Comparison of ENCODE assay signal across 9 cellular contexts in genomic region chr2:64283641-64284371, GRCh38.
DNase-seq lines count a peak whose midpoint lies in the region; ATAC-seq and TF ChIP-seq lines count a peak whose summit lies in the region.
"Had no signal": no experiment of that assay in that cellular context is flagged by ENCODE, and none has a peak within 500 bp of the region (broad histone marks: within the 10 kb centered on the region; RNA-seq: fewer than 3 reads in every experiment).

No MANE protein-coding gene starts in this region.

- peak; percentile 98 for ATAC-seq in activated CD8-positive, alpha-beta memory T cell treated with anti-CD3 and anti-CD28 coated beads, Interleukin-2, amount 10 ng/mL, durations not matched to agents 7 days and 5 days
- ATAC-seq in HG02840 (IDR thresholded peaks at IDR 0.05; ENCODE audit: low FRiP score, unreplicated experiment), result peak; percentile 84

- no peak overlapping the region for H3K9ac ChIP-seq in muscle layer of colon (ENCODE audit: low read length)

- DNase-seq in activated CD8-positive, alpha-beta memory T cell treated with anti-CD3 and anti-CD28 coated beads, Interleukin-2, amount 10 ng/mL, durations not matched to agents 7 days and 5 days, result peak; percentile 48
- no peak for DNase-seq in activated CD8-positive, alpha-beta memory T cell treated with anti-CD3 and anti-CD28 coated beads, Interleukin-2, amount 50 U/mL, for 48 hours
- peak; percentile 50 for DNase-seq in activated CD4-positive, alpha-beta T cell treated with anti-CD3 and anti-CD28 coated beads, Interleukin-2, amount 10 ng/mL, durations not matched to agents 7 days and 5 days
- no peak for DNase-seq in glutamatergic neuron
- DNase-seq in NCI-H526 treated with DMSO at 0.1 percent for 48 hours (lab: John Stamatoyannopoulos, UW), result no peak
- no peak for DNase-seq in head of caudate nucleus

- no peaks in the 10 kb centered on the region for H3K36me3 Mint-ChIP-seq in activated CD8-positive, alpha-beta memory T cell treated with anti-CD3 and anti-CD28 coated beads, Interleukin-2, amount 10 ng/mL, durations not matched to agents 7 days and 5 days
- no peaks in the 10 kb centered on the region for H3K36me3 Mint-ChIP-seq in activated CD4-positive, alpha-beta T cell treated with anti-CD3 and anti-CD28 coated beads, Interleukin-2, amount 10 ng/mL, durations not matched to agents 7 days and 5 days (ENCODE audit: low read depth)
- no peaks in the 10 kb centered on the region for H3K36me3 Mint-ChIP-seq in glutamatergic neuron (ENCODE audit: unreplicated experiment)

- no peaks in the 10 kb centered on the region for H3K9me3 Mint-ChIP-seq in activated CD8-positive, alpha-beta memory T cell treated with anti-CD3 and anti-CD28 coated beads, Interleukin-2, amount 10 ng/mL, durations not matched to agents 7 days and 5 days (ENCODE audit: low read depth)
- H3K9me3 Mint-ChIP-seq in activated CD4-positive, alpha-beta T cell treated with anti-CD3 and anti-CD28 coated beads, Interleukin-2, amount 10 ng/mL, durations not matched to agents 7 days and 5 days, result no peaks in the 10 kb centered on the region
- peaks cover 1% of the 10 kb centered on the region for H3K9me3 Mint-ChIP-seq in glutamatergic neuron (ENCODE audit: unreplicated experiment)

- TF ChIP-seq CTCF in glutamatergic neuron (IDR thresholded peaks at IDR 0.05; ENCODE audit: partially characterized antibody, unreplicated experiment), result no peak

- POLR2A ChIA-PET in activated CD4-positive, alpha-beta T cell treated with anti-CD3 and anti-CD28 coated beads, Interleukin-2, amount 10 ng/mL, durations not matched to agents 7 days and 5 days (lab: Charles Lee), result interaction anchor here (0.6 kb wide), 1 partner anchor 28 kb away, joined by 10 read pairs; no protein-coding TSS in a partner anchor

- peaks cover 2% of the 10 kb centered on the region for H3K27me3 Mint-ChIP-seq in activated CD8-positive, alpha-beta memory T cell treated with anti-CD3 and anti-CD28 coated beads, Interleukin-2, amount 10 ng/mL, durations not matched to agents 7 days and 5 days
- H3K27me3 Mint-ChIP-seq in activated CD4-positive, alpha-beta T cell treated with anti-CD3 and anti-CD28 coated beads, Interleukin-2, amount 10 ng/mL, durations not matched to agents 7 days and 5 days, result peaks cover 3% of the 10 kb centered on the region
- H3K27me3 Mint-ChIP-seq in glutamatergic neuron (ENCODE audit: unreplicated experiment), result peaks cover 2% of the 10 kb centered on the region

- no peaks in the 10 kb centered on the region for H3K9me3 ChIP-seq in muscle layer of colon (ENCODE audit: low read length)

- peak overlapping the region in 1 of 2 donors; percentile 32 for H3K4me3 ChIP-seq in muscle layer of colon (ENCODE audit: low read depth in 1 of 2, low read length in 2 of 2)

- no peak overlapping the region for H3K4me3 Mint-ChIP-seq in activated CD8-positive, alpha-beta memory T cell treated with anti-CD3 and anti-CD28 coated beads, Interleukin-2, amount 10 ng/mL, durations not matched to agents 7 days and 5 days
- H3K4me3 Mint-ChIP-seq in activated CD4-positive, alpha-beta T cell treated with anti-CD3 and anti-CD28 coated beads, Interleukin-2, amount 10 ng/mL, durations not matched to agents 7 days and 5 days, result no peak overlapping the region
- no peak overlapping the region for H3K4me3 Mint-ChIP-seq in glutamatergic neuron (ENCODE audit: unreplicated experiment)

- no peak overlapping the region for H3K27ac Mint-ChIP-seq in activated CD8-positive, alpha-beta memory T cell treated with anti-CD3 and anti-CD28 coated beads, Interleukin-2, amount 10 ng/mL, durations not matched to agents 7 days and 5 days
- H3K27ac Mint-ChIP-seq in activated CD4-positive, alpha-beta T cell treated with anti-CD3 and anti-CD28 coated beads, Interleukin-2, amount 10 ng/mL, durations not matched to agents 7 days and 5 days, result no peak overlapping the region
- no peak overlapping the region for H3K27ac Mint-ChIP-seq in glutamatergic neuron (ENCODE audit: unreplicated experiment)

- H3K4me1 Mint-ChIP-seq in activated CD8-positive, alpha-beta memory T cell treated with anti-CD3 and anti-CD28 coated beads, Interleukin-2, amount 10 ng/mL, durations not matched to agents 7 days and 5 days, result no peaks in the 10 kb centered on the region
- peaks cover 2% of the 10 kb centered on the region for H3K4me1 Mint-ChIP-seq in activated CD4-positive, alpha-beta T cell treated with anti-CD3 and anti-CD28 coated beads, Interleukin-2, amount 10 ng/mL, durations not matched to agents 7 days and 5 days
- H3K4me1 Mint-ChIP-seq in glutamatergic neuron (ENCODE audit: low read depth, unreplicated experiment), result peaks cover 10% of the 10 kb centered on the region

- H3K27me3 ChIP-seq in muscle layer of colon (ENCODE audit: control insufficient read depth in 1 of 2, insufficient read depth in 2 of 2, low read length in 2 of 2), result no peaks in the 10 kb centered on the region

- H3K4me1 ChIP-seq in muscle layer of colon (ENCODE audit: insufficient read depth, low read length), result peaks cover 45% of the 10 kb centered on the region

- intact Hi-C loops in head of caudate nucleus (cut with DNase I), result no loop called here

- CTCF ChIA-PET in activated CD8-positive, alpha-beta memory T cell treated with anti-CD3 and anti-CD28 coated beads, Interleukin-2, amount 10 ng/mL, durations not matched to agents 7 days and 5 days (lab: Charles Lee), result interaction anchor here (0.7 to 1.8 kb wide), 5 partner anchors 8 to 234 kb away, joined by 3 to 5 read pairs (median 4); no protein-coding TSS in a partner anchor
- CTCF ChIA-PET in activated CD4-positive, alpha-beta T cell treated with anti-CD3 and anti-CD28 coated beads, Interleukin-2, amount 10 ng/mL, durations not matched to agents 7 days and 5 days (lab: Charles Lee), result interaction anchor here (0.7 to 1.8 kb wide), 4 partner anchors 10 to 47 kb away, joined by 3 to 4 read pairs (median 3); no protein-coding TSS in a partner anchor

- no peaks in the 10 kb centered on the region for H3K36me3 ChIP-seq in muscle layer of colon (ENCODE audit: insufficient read depth, low read length)

- peak overlapping the region; percentile 7 for H3K27ac ChIP-seq in muscle layer of colon (ENCODE audit: low read depth, low read length)
- H3K27ac ChIP-seq: C4-2B had no signal

Comparison
In these comparisons a context has a peak if more than half of its experiments do, and no peak if none do; other contexts are left out.
1. DNase-seq: peak in activated CD8-positive, alpha-beta memory T cell treated with anti-CD3 and anti-CD28 coated beads, Interleukin-2, amount 10 ng/mL, durations not matched to agents 7 days and 5 days (single experiment) and activated CD4-positive, alpha-beta T cell treated with anti-CD3 and anti-CD28 coated beads, Interleukin-2, amount 10 ng/mL, durations not matched to agents 7 days and 5 days (single experiment); none in activated CD8-positive, alpha-beta memory T cell treated with anti-CD3 and anti-CD28 coated beads, Interleukin-2, amount 50 U/mL, for 48 hours (single experiment), glutamatergic neuron (single experiment), NCI-H526 treated with DMSO at 0.1 percent for 48 hours (single experiment) and head of caudate nucleus (0 of 42).